In the genomic region with DNA sequence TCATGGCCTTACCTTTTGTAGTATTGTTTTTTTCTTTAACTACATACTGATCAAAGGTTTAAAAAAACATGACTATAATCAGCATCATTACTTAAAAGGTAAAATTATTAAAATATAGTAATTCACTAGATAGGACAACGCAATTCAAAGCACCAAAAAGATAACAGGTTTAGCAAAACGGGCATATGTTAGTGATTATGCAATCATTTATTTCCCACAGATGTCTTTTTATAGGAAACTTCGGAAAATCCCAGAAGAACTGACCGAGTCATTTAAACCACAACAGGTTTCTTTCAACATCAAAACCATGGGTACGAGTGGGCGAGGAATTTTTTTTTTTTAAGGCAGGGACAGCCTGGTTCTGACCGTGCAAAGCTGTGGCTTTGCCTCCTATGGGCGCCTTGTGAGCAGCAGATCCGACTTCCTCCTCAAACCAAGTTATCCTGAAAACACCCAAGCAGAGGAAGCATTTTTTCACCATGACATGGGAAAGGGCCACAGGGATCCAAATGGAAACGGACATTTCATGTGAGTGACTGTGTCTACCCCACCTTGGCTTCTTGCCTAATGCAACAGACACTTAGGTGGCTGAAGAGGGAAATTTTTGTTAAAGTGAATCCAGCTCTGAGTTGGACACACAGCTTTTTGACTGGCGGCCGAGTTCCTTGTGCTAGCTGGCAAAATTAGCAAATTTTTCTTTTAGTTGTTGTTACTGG, we compare ENCODE assay signal across 11 cellular contexts.
A peak's percentile ranks its signal among the peaks of the same experiment; 100 is the strongest.
DNase-seq lines count a peak whose midpoint lies in the region; ATAC-seq and TF ChIP-seq lines count a peak whose summit lies in the region.
"Had no signal": no experiment of that assay in that cellular context is flagged by ENCODE, and none has a peak within 500 bp of the region (broad histone marks: within the 10 kb centered on the region; RNA-seq: fewer than 3 reads in every experiment).

No MANE protein-coding gene starts in this region.

- no peak for ATAC-seq in left colon
- ATAC-seq: activated CD8-positive, alpha-beta T cell treated with anti-CD3 and anti-CD28 coated beads for 36 hours had no signal

- no peaks in the 10 kb centered on the region for H3K36me3 Mint-ChIP-seq in HFFc6 (ENCODE audit: low read depth)

- H3K4me1 ChIP-seq in left ventricle myocardium inferior (peaks cover 12% of the 10 kb centered on the region), thyroid gland (peaks cover 0 to 6% of the 10 kb centered on the region in 2 donors)

- WGBS in thyroid gland, 2 donors, result 57 to 58% methylated on average over 12 of the region's 12 CpGs

- H3K9me3 ChIP-seq in left ventricle myocardium inferior (replicated peaks) (no peaks in the 10 kb centered on the region), thyroid gland (no peaks in the 10 kb centered on the region)
- H3K9me3 ChIP-seq: neutrophil had no signal

- in situ Hi-C loops in astrocyte of the spinal cord (cut with HindIII; ENCODE audit: low sequenced_read_pairs), result no loop called here

- peak overlapping the region; percentile 71 for H3K4me3 Mint-ChIP-seq in HFFc6
- H3K4me3 Mint-ChIP-seq: activated CD8-positive, alpha-beta T cell treated with anti-CD3 and anti-CD28 coated beads for 36 hours; stimulated activated naive CD8-positive, alpha-beta T cell treated with anti-CD3 and anti-CD28 coated beads, Interleukin-15, Interleukin-2, amounts not matched to agents 100 ng/mL and 50 ng/mL, for 24 hours had no signal

- TF ChIP-seq POLR2A in thyroid gland (IDR thresholded peaks at IDR 0.05), result no peak

- no peaks in the 10 kb centered on the region; the same call in 1 of the 2 replicates for H3K27me3 Mint-ChIP-seq in HFFc6 (ENCODE audit: insufficient read depth)
- H3K27me3 Mint-ChIP-seq: activated CD8-positive, alpha-beta T cell treated with anti-CD3 and anti-CD28 coated beads for 36 hours; stimulated activated naive CD8-positive, alpha-beta T cell treated with anti-CD3 and anti-CD28 coated beads, Interleukin-15, Interleukin-2, amounts not matched to agents 100 ng/mL and 50 ng/mL, for 24 hours had no signal

- H3K9me3 Mint-ChIP-seq in HFFc6, result no peaks in the 10 kb centered on the region
- H3K9me3 Mint-ChIP-seq: activated CD8-positive, alpha-beta T cell treated with anti-CD3 and anti-CD28 coated beads for 36 hours; stimulated activated naive CD8-positive, alpha-beta T cell treated with anti-CD3 and anti-CD28 coated beads, Interleukin-15, Interleukin-2, amounts not matched to agents 100 ng/mL and 50 ng/mL, for 24 hours had no signal

- TF ChIP-seq CTCF in HFFc6 (IDR thresholded peaks at IDR 0.05) (no peak), astrocyte of the spinal cord (IDR thresholded peaks at IDR 0.05; ENCODE audit: low read depth, low read length) (no peak), left ventricle myocardium inferior (IDR thresholded peaks at IDR 0.05; ENCODE audit: borderline replicate concordance) (no peak), thyroid gland (IDR thresholded peaks at IDR 0.05) (no peak)

- no peak overlapping the region for H3K4me3 ChIP-seq in astrocyte of the spinal cord (ENCODE audit: low read depth, low read length)
- peak overlapping the region; percentile 15 for H3K4me3 ChIP-seq in left ventricle myocardium inferior
- H3K4me3 ChIP-seq in thyroid gland (replicated peaks in 1 of 3), result no peak overlapping the region

- no peaks in the 10 kb centered on the region for H3K27me3 ChIP-seq in left ventricle myocardium inferior (ENCODE audit: low read depth)
- no peaks in the 10 kb centered on the region for H3K27me3 ChIP-seq in thyroid gland
- H3K27me3 ChIP-seq: neutrophil had no signal

- peak overlapping the region; percentile 93 for H3K27ac Mint-ChIP-seq in HFFc6
- H3K27ac Mint-ChIP-seq: activated CD8-positive, alpha-beta T cell treated with anti-CD3 and anti-CD28 coated beads for 36 hours; stimulated activated naive CD8-positive, alpha-beta T cell treated with anti-CD3 and anti-CD28 coated beads, Interleukin-15, Interleukin-2, amounts not matched to agents 100 ng/mL and 50 ng/mL, for 24 hours had no signal

- H3K27ac ChIP-seq in left ventricle myocardium inferior (replicated peaks) (peak overlapping the region; percentile 77), thyroid gland (peak overlapping the region in 2 of 3 donors; percentile 13 to 64)
- H3K27ac ChIP-seq: neutrophil had no signal

- peaks cover 36% of the 10 kb centered on the region for H3K4me1 Mint-ChIP-seq in HFFc6 (ENCODE audit: low read depth)

- H3K36me3 ChIP-seq in left ventricle myocardium inferior (no peaks in the 10 kb centered on the region), thyroid gland (no peaks in the 10 kb centered on the region)
- H3K36me3 ChIP-seq: neutrophil had no signal

- peak; percentile 97 for DNase-seq in HFFc6
- DNase-seq in astrocyte of the spinal cord (ENCODE audit: low read depth, low spot score), result peak; percentile 97
- DNase-seq in left ventricle myocardium inferior, result peak; percentile 56
- peak; percentile 17 to 18 for DNase-seq in thyroid gland
- DNase-seq in left colon, result no peak
- no peak for DNase-seq in NCI-H69 (lab: John Stamatoyannopoulos, UW)
- DNase-seq in T-helper 1 cell, result no peak
- DNase-seq: activated CD8-positive, alpha-beta T cell treated with anti-CD3 and anti-CD28 coated beads for 36 hours; NCI-H526 treated with DMSO at 0.1 percent for 48 hours had no signal

- intact Hi-C loops in left ventricle myocardium inferior (cut with micrococcal nuclease), result no loop called here
- intact Hi-C loops in thyroid gland (cut with DNase I), result no loop called here
- intact Hi-C loops in left colon (cut with DNase I, micrococcal nuclease), result no loop called here

Comparison
In these comparisons a context has a peak if more than half of its experiments do, and no peak if none do; other contexts are left out.
1. DNase-seq: peak in HFFc6 (single experiment), astrocyte of the spinal cord (single experiment), left ventricle myocardium inferior (single experiment) and thyroid gland (2 of 2); none in left colon (0 of 2), NCI-H69 (single experiment) and T-helper 1 cell (0 of 5).